In genomic region chr6:144690659-144691058, GRCh38 we compare ENCODE assay signal across 1 cellular context.
TF ChIP-seq lines count a peak whose summit lies in the region.

No MANE protein-coding gene starts in this region.

TF ChIP-seq in WTC11, 78 proteins besides CTCF, POLR2A, EP300 and RAD21 (continued from another document):
- TF ChIP-seq PRDM15 (CRISPR knock-in tag; IDR thresholded peaks at IDR 0.05): no peak
- TF ChIP-seq E2F5 (CRISPR knock-in tag; IDR thresholded peaks at IDR 0.05): no peak
- TF ChIP-seq ATF1 (CRISPR knock-in tag; IDR thresholded peaks at IDR 0.05): no peak
- no peak for TF ChIP-seq AFF4 (CRISPR knock-in tag; IDR thresholded peaks at IDR 0.05; ENCODE audit: borderline replicate concordance)
- TF ChIP-seq SP1 (CRISPR knock-in tag; conservative IDR thresholded peaks at IDR 0.05): no peak
- TF ChIP-seq CREM (CRISPR knock-in tag; IDR thresholded peaks at IDR 0.05): no peak
- no peak for TF ChIP-seq PREB (CRISPR knock-in tag; IDR thresholded peaks at IDR 0.05; ENCODE audit: borderline replicate concordance)
- no peak for TF ChIP-seq USF1 (CRISPR knock-in tag; IDR thresholded peaks at IDR 0.05)
- no peak for TF ChIP-seq GABPB1 (CRISPR knock-in tag; IDR thresholded peaks at IDR 0.05)
- TF ChIP-seq PRRX2 (CRISPR knock-in tag; IDR thresholded peaks at IDR 0.05): no peak
- TF ChIP-seq ZBTB43 (CRISPR knock-in tag; IDR thresholded peaks at IDR 0.05): no peak
- no peak for TF ChIP-seq TP53 (CRISPR knock-in tag; IDR thresholded peaks at IDR 0.05)
- no peak for TF ChIP-seq GTF2I (CRISPR knock-in tag; conservative IDR thresholded peaks at IDR 0.05)
- no peak for TF ChIP-seq NR1H2 (CRISPR knock-in tag; IDR thresholded peaks at IDR 0.05)
